Comparison of ENCODE assay signal across 19 cellular contexts in the genomic region with DNA sequence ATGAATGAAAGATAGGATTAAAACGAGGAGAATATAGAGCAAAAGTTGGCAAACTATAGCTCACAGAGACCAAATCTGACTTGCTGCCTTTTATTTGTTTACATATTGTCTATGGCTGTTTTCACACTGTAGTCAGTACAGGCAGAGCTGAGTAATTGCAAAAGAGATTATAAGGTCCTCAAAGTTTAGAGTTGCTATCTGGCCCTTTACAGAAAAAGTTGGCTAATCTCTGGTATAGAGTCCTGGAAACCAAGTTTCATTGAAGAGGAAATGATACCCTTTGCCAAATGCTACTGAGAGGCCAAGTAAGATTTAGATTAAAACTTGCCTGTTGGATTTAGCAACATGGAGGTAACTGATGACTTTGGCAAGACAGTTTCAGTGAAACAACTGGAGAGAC. TPM values are rescaled to one million over a fixed set of nuclear protein-coding genes. Genes with fewer than 3 reads are reported as not detected.
A peak's percentile ranks its signal among the peaks of the same experiment; 100 is the strongest.
DNase-seq lines count a peak whose midpoint lies in the region; ATAC-seq and TF ChIP-seq lines count a peak whose summit lies in the region.
"Had no signal": no experiment of that assay in that cellular context is flagged by ENCODE, and none has a peak within 500 bp of the region (broad histone marks: within the 10 kb centered on the region; RNA-seq: fewer than 3 reads in every experiment).

No MANE protein-coding gene starts in this region.

- H3K9ac ChIP-seq in OCI-LY1 (ENCODE audit: low read length), result no peak overlapping the region
- H3K9ac ChIP-seq: BLaER1 had no signal

- TF ChIP-seq CTCF in OCI-LY1 (IDR thresholded peaks at IDR 0.05; ENCODE audit: low read length) (no peak), ovary (IDR thresholded peaks at IDR 0.05) (no peak), left lung (IDR thresholded peaks at IDR 0.05) (no peak)

- H3K4me2 ChIP-seq in OCI-LY1 (ENCODE audit: low read length), result no peak overlapping the region
- H3K4me2 ChIP-seq: BLaER1 had no signal

- DNase-seq in activated CD4-positive, alpha-beta T cell treated with anti-CD3 and anti-CD28 coated beads, Interleukin-2, amount 10 ng/mL, durations not matched to agents 24 days and 14 days, result peak; percentile 34
- no peak for DNase-seq in activated CD4-positive, alpha-beta T cell treated with anti-CD3 and anti-CD28 coated beads, Interleukin-2, amount 10 ng/mL, durations not matched to agents 7 days and 5 days
- no peak for DNase-seq in central memory CD8-positive, alpha-beta T cell (ENCODE audit: low spot score in 2 of 2)
- no peak for DNase-seq in stimulated activated effector memory CD8-positive, alpha-beta T cell treated with anti-CD3 and anti-CD28 coated beads, Interleukin-12 subunit alpha, Interleukin-12 subunit beta, amount 100 ng/mL, for 72 hours (ENCODE audit: low spot score in 2 of 2)
- no peak for DNase-seq in ovary
- no peak for DNase-seq in left lung
- DNase-seq: activated effector memory CD4-positive, alpha-beta T cell treated with anti-CD3 and anti-CD28 coated beads, Interleukin-2, amount 50 U/mL, for 16 hours; anterior cingulate cortex; effector memory CD8-positive, alpha-beta T cell; H9; NCI-H146; NCI-H446 treated with DMSO at 0.1 percent for 48 hours; stimulated activated CD4-positive, alpha-beta T cell treated with anti-CD3 and anti-CD28 coated beads, Interleukin-15, amount 100 ng/mL, for 24 hours; stimulated activated naive CD8-positive, alpha-beta T cell treated with anti-CD3 and anti-CD28 coated beads, Interleukin-15, Interleukin-2, amounts not matched to agents 100 U/mL and 50 U/mL, for 24 hours; upper lobe of right lung had no signal

- no peak overlapping the region for H3K27ac Mint-ChIP-seq in activated CD4-positive, alpha-beta T cell treated with anti-CD3 and anti-CD28 coated beads, Interleukin-2, amount 10 ng/mL, durations not matched to agents 24 days and 14 days
- no peak overlapping the region for H3K27ac Mint-ChIP-seq in activated CD4-positive, alpha-beta T cell treated with anti-CD3 and anti-CD28 coated beads, Interleukin-2, amount 10 ng/mL, durations not matched to agents 7 days and 5 days
- peak overlapping the region; percentile 68 for H3K27ac Mint-ChIP-seq in central memory CD8-positive, alpha-beta T cell (ENCODE audit: low read depth)
- no peak overlapping the region for H3K27ac Mint-ChIP-seq in stimulated activated effector memory CD8-positive, alpha-beta T cell treated with anti-CD3 and anti-CD28 coated beads, Interleukin-12 subunit alpha, Interleukin-12 subunit beta, amount 100 ng/mL, for 72 hours
- H3K27ac Mint-ChIP-seq: H9 had no signal

- peak overlapping the region; percentile 67 for H3K27ac ChIP-seq in OCI-LY1 (ENCODE audit: low read depth, low read length, poor library complexity, severe bottlenecking)
- no peak overlapping the region for H3K27ac ChIP-seq in ovary
- no peak overlapping the region for H3K27ac ChIP-seq in left lung
- H3K27ac ChIP-seq: BLaER1, right atrium auricular region, upper lobe of right lung had no signal

- no peaks in the 10 kb centered on the region for H3K27me3 Mint-ChIP-seq in activated CD4-positive, alpha-beta T cell treated with anti-CD3 and anti-CD28 coated beads, Interleukin-2, amount 10 ng/mL, durations not matched to agents 24 days and 14 days
- H3K27me3 Mint-ChIP-seq in activated CD4-positive, alpha-beta T cell treated with anti-CD3 and anti-CD28 coated beads, Interleukin-2, amount 10 ng/mL, durations not matched to agents 7 days and 5 days, result no peaks in the 10 kb centered on the region
- no peaks in the 10 kb centered on the region for H3K27me3 Mint-ChIP-seq in central memory CD8-positive, alpha-beta T cell
- H3K27me3 Mint-ChIP-seq: effector memory CD8-positive, alpha-beta T cell had no signal

- no peak for ATAC-seq in central memory CD8-positive, alpha-beta T cell (replicated peaks; ENCODE audit: extremely low read depth, poor library complexity, severe bottlenecking)
- peak; percentile 49 for ATAC-seq in stimulated activated effector memory CD8-positive, alpha-beta T cell treated with anti-CD3 and anti-CD28 coated beads, Interleukin-12 subunit alpha, Interleukin-12 subunit beta, amount 100 ng/mL, for 72 hours
- no peak for ATAC-seq in GM19035 (IDR thresholded peaks at IDR 0.05; ENCODE audit: unreplicated experiment)
- no peak for ATAC-seq in left lung
- ATAC-seq: effector memory CD8-positive, alpha-beta T cell; stimulated activated naive CD8-positive, alpha-beta T cell treated with anti-CD3 and anti-CD28 coated beads, Interleukin-15, Interleukin-2, amounts not matched to agents 100 U/mL and 50 U/mL, for 24 hours; upper lobe of right lung had no signal

- 34 to 55% (median 37%) methylated on average over 1 of the region's 1 CpG for WGBS in ovary, 3 donors

- peaks cover 46% of the 10 kb centered on the region for H3K4me1 ChIP-seq in OCI-LY1 (ENCODE audit: insufficient read depth, low read length, severe bottlenecking)
- H3K4me1 ChIP-seq in ovary (ENCODE audit: insufficient read depth), result no peaks in the 10 kb centered on the region
- H3K4me1 ChIP-seq in left lung, result peaks cover 3 to 27% of the 10 kb centered on the region in 2 donors
- H3K4me1 ChIP-seq: right atrium auricular region had no signal

- TF ChIP-seq POLR2A in ovary (IDR thresholded peaks at IDR 0.05), result no peak

- intact Hi-C loops in activated CD4-positive, alpha-beta T cell treated with anti-CD3 and anti-CD28 coated beads, Interleukin-2, amount 10 ng/mL, durations not matched to agents 24 days and 14 days (cut with micrococcal nuclease), result no loop called here
- intact Hi-C loops in ovary (cut with DNase I), result no loop called here
- intact Hi-C loops in left lung (cut with DNase I), result no loop called here

- no peaks in the 10 kb centered on the region for H3K27me3 ChIP-seq in OCI-LY1 (ENCODE audit: insufficient read depth, low read length)
- H3K27me3 ChIP-seq in ovary, result no peaks in the 10 kb centered on the region
- no peaks in the 10 kb centered on the region for H3K27me3 ChIP-seq in left lung
- H3K27me3 ChIP-seq: BLaER1, right atrium auricular region, upper lobe of right lung had no signal

- H3K4me3 ChIP-seq in OCI-LY1 (ENCODE audit: low read depth, low read length, poor library complexity, severe bottlenecking), result no peak overlapping the region
- H3K4me3 ChIP-seq in ovary, result no peak overlapping the region
- H3K4me3 ChIP-seq in left lung, result no peak overlapping the region
- H3K4me3 ChIP-seq: BLaER1, right atrium auricular region, upper lobe of right lung had no signal

- CTCF ChIA-PET in activated CD4-positive, alpha-beta T cell treated with anti-CD3 and anti-CD28 coated beads, Interleukin-2, amount 10 ng/mL, durations not matched to agents 7 days and 5 days (lab: Charles Lee), result interaction anchor here (1.0 to 1.5 kb wide), 3 partner anchors 9 to 58 kb away, joined by 3 to 5 read pairs (median 5); no protein-coding TSS in a partner anchor

- no peak overlapping the region for H2AFZ ChIP-seq in OCI-LY1 (ENCODE audit: low read length)

- H3K4me3 Mint-ChIP-seq in activated CD4-positive, alpha-beta T cell treated with anti-CD3 and anti-CD28 coated beads, Interleukin-2, amount 10 ng/mL, durations not matched to agents 24 days and 14 days, result no peak overlapping the region
- no peak overlapping the region for H3K4me3 Mint-ChIP-seq in activated CD4-positive, alpha-beta T cell treated with anti-CD3 and anti-CD28 coated beads, Interleukin-2, amount 10 ng/mL, durations not matched to agents 7 days and 5 days
- no peak overlapping the region for H3K4me3 Mint-ChIP-seq in central memory CD8-positive, alpha-beta T cell
- no peak overlapping the region for H3K4me3 Mint-ChIP-seq in stimulated activated effector memory CD8-positive, alpha-beta T cell treated with anti-CD3 and anti-CD28 coated beads, Interleukin-12 subunit alpha, Interleukin-12 subunit beta, amount 100 ng/mL, for 72 hours
- H3K4me3 Mint-ChIP-seq: effector memory CD8-positive, alpha-beta T cell; H9 had no signal

- H3K4me1 Mint-ChIP-seq in activated CD4-positive, alpha-beta T cell treated with anti-CD3 and anti-CD28 coated beads, Interleukin-2, amount 10 ng/mL, durations not matched to agents 24 days and 14 days, result peaks cover 33% of the 10 kb centered on the region
- peaks cover 37% of the 10 kb centered on the region for H3K4me1 Mint-ChIP-seq in activated CD4-positive, alpha-beta T cell treated with anti-CD3 and anti-CD28 coated beads, Interleukin-2, amount 10 ng/mL, durations not matched to agents 7 days and 5 days
- peaks cover 33% of the 10 kb centered on the region for H3K4me1 Mint-ChIP-seq in central memory CD8-positive, alpha-beta T cell
- peaks cover 23% of the 10 kb centered on the region for H3K4me1 Mint-ChIP-seq in stimulated activated effector memory CD8-positive, alpha-beta T cell treated with anti-CD3 and anti-CD28 coated beads, Interleukin-12 subunit alpha, Interleukin-12 subunit beta, amount 100 ng/mL, for 72 hours

- H3K36me3 ChIP-seq in OCI-LY1 (ENCODE audit: insufficient read depth, low read length), result 0 out of 2 replicates have a peak, but pooled peaks cover 7% of the 10 kb centered on the region
- H3K36me3 ChIP-seq in ovary, result no peaks in the 10 kb centered on the region
- no peaks in the 10 kb centered on the region for H3K36me3 ChIP-seq in left lung
- H3K36me3 ChIP-seq: upper lobe of right lung had no signal

- peaks cover 3% of the 10 kb centered on the region for H3K36me3 Mint-ChIP-seq in activated CD4-positive, alpha-beta T cell treated with anti-CD3 and anti-CD28 coated beads, Interleukin-2, amount 10 ng/mL, durations not matched to agents 24 days and 14 days (ENCODE audit: low read depth)
- H3K36me3 Mint-ChIP-seq in activated CD4-positive, alpha-beta T cell treated with anti-CD3 and anti-CD28 coated beads, Interleukin-2, amount 10 ng/mL, durations not matched to agents 7 days and 5 days (ENCODE audit: low read depth), result peaks cover 5% of the 10 kb centered on the region
- peaks cover 11% of the 10 kb centered on the region for H3K36me3 Mint-ChIP-seq in central memory CD8-positive, alpha-beta T cell (ENCODE audit: insufficient read depth)
- H3K36me3 Mint-ChIP-seq in stimulated activated effector memory CD8-positive, alpha-beta T cell treated with anti-CD3 and anti-CD28 coated beads, Interleukin-12 subunit alpha, Interleukin-12 subunit beta, amount 100 ng/mL, for 72 hours, result no peaks in the 10 kb centered on the region

- POLR2A ChIA-PET in activated CD4-positive, alpha-beta T cell treated with anti-CD3 and anti-CD28 coated beads, Interleukin-2, amount 10 ng/mL, durations not matched to agents 7 days and 5 days (lab: Charles Lee), result no interaction called here

- no peak for TF ChIP-seq EP300 in ovary (IDR thresholded peaks at IDR 0.05)

- H3K79me2 ChIP-seq in OCI-LY1 (ENCODE audit: insufficient read depth, low read length), result peaks cover 9% of the 10 kb centered on the region

- no peaks in the 10 kb centered on the region for H3K9me3 Mint-ChIP-seq in activated CD4-positive, alpha-beta T cell treated with anti-CD3 and anti-CD28 coated beads, Interleukin-2, amount 10 ng/mL, durations not matched to agents 24 days and 14 days
- no peaks in the 10 kb centered on the region for H3K9me3 Mint-ChIP-seq in activated CD4-positive, alpha-beta T cell treated with anti-CD3 and anti-CD28 coated beads, Interleukin-2, amount 10 ng/mL, durations not matched to agents 7 days and 5 days
- no peaks in the 10 kb centered on the region for H3K9me3 Mint-ChIP-seq in central memory CD8-positive, alpha-beta T cell
- H3K9me3 Mint-ChIP-seq in stimulated activated effector memory CD8-positive, alpha-beta T cell treated with anti-CD3 and anti-CD28 coated beads, Interleukin-12 subunit alpha, Interleukin-12 subunit beta, amount 100 ng/mL, for 72 hours, result no peaks in the 10 kb centered on the region
- H3K9me3 Mint-ChIP-seq: effector memory CD8-positive, alpha-beta T cell; H9 had no signal

- no peaks in the 10 kb centered on the region for H4K20me1 ChIP-seq in OCI-LY1 (ENCODE audit: insufficient read depth, low read length)
- H4K20me1 ChIP-seq: BLaER1 had no signal

- H3K9me2 ChIP-seq in OCI-LY1 (ENCODE audit: low read depth, low read length), result no peaks in the 10 kb centered on the region

- H3F3A ChIP-seq in OCI-LY1 (ENCODE audit: insufficient read depth, low read length), result peaks cover 4% of the 10 kb centered on the region

- H3K9me3 ChIP-seq in OCI-LY1 (ENCODE audit: low read length) (no peaks in the 10 kb centered on the region), ovary (no peaks in the 10 kb centered on the region), left lung (no peaks in the 10 kb centered on the region)
- H3K9me3 ChIP-seq: BLaER1, right atrium auricular region, upper lobe of right lung had no signal

RNA-seq across cellular contexts. Expression of a gene that starts 36.0 kb away (rescaled TPM):
- 17.9 and 18.1 TPM in 2 replicates for total RNA-seq in activated CD4-positive, alpha-beta T cell treated with anti-CD3 and anti-CD28 coated beads, Interleukin-2, amount 10 ng/mL, durations not matched to agents 24 days and 14 days
- 10 to 100 TPM; 11.0 to 12.0 TPM for total RNA-seq in activated CD4-positive, alpha-beta T cell treated with anti-CD3 and anti-CD28 coated beads, Interleukin-2, amount 10 ng/mL, durations not matched to agents 7 days and 5 days
- total RNA-seq in ovary (10 to 100 TPM in 3 of 7 donors, 1 to 10 TPM in 4; 3.9 to 17.9 (median 9.8) TPM), left lung (1 to 10 TPM; 6.7 to 7.9 TPM)
- 1 to 10 TPM; 4.8 to 9.0 TPM for polyA plus RNA-seq in ovary

RNA-seq across cellular contexts. Expression of a gene that starts 41.7 kb away (rescaled TPM):
- 280 and 282 TPM in 2 replicates for total RNA-seq in activated CD4-positive, alpha-beta T cell treated with anti-CD3 and anti-CD28 coated beads, Interleukin-2, amount 10 ng/mL, durations not matched to agents 24 days and 14 days
- 100 to 1,000 TPM; 274 to 278 TPM for total RNA-seq in activated CD4-positive, alpha-beta T cell treated with anti-CD3 and anti-CD28 coated beads, Interleukin-2, amount 10 ng/mL, durations not matched to agents 7 days and 5 days
- total RNA-seq in ovary (100 to 1,000 TPM; 103 to 199 (median 144) TPM), left lung (100 to 1,000 TPM; 168 to 169 TPM)
- polyA plus RNA-seq in ovary, result 100 to 1,000 TPM; 148 to 240 TPM

RNA-seq across cellular contexts. Expression of a gene that starts 57.1 kb away (rescaled TPM):
- total RNA-seq in activated CD4-positive, alpha-beta T cell treated with anti-CD3 and anti-CD28 coated beads, Interleukin-2, amount 10 ng/mL, durations not matched to agents 24 days and 14 days, result 96.2 and 99.0 TPM in 2 replicates
- total RNA-seq in activated CD4-positive, alpha-beta T cell treated with anti-CD3 and anti-CD28 coated beads, Interleukin-2, amount 10 ng/mL, durations not matched to agents 7 days and 5 days, result 100 to 1,000 TPM; 145 TPM
- total RNA-seq in ovary, result 10 to 100 TPM; 18.0 to 37.6 (median 23.7) TPM
- 10 to 100 TPM; 22.0 to 26.8 TPM for polyA plus RNA-seq in ovary
- 10 to 100 TPM; 28.1 to 37.5 TPM for total RNA-seq in left lung
